1 cellular context compared by ENCODE assay signal in the genomic region with DNA sequence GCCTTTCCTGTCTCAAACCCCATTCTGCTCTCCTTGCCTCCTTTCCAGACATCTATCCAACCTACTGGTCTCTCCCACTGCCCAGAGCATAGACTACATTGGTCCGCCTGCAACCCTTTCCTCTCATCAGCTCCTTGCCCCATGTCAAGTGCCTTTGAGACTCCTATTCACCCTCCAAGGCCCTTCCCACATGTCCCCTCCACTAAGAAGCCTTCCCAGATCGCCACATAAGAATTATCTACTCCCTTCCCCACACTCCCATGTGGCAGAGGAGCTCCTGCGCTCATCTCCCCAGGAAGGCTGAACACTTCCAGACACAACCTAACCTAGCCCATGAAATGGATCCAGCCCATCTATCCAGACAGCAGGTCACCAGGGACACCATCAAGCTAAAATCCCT.
TF ChIP-seq lines count a peak whose summit lies in the region.

No MANE protein-coding gene starts in this region.

TF ChIP-seq in HepG2, 621 proteins besides CTCF, POLR2A, EP300 and RAD21:
- TF ChIP-seq, protein P1, sequence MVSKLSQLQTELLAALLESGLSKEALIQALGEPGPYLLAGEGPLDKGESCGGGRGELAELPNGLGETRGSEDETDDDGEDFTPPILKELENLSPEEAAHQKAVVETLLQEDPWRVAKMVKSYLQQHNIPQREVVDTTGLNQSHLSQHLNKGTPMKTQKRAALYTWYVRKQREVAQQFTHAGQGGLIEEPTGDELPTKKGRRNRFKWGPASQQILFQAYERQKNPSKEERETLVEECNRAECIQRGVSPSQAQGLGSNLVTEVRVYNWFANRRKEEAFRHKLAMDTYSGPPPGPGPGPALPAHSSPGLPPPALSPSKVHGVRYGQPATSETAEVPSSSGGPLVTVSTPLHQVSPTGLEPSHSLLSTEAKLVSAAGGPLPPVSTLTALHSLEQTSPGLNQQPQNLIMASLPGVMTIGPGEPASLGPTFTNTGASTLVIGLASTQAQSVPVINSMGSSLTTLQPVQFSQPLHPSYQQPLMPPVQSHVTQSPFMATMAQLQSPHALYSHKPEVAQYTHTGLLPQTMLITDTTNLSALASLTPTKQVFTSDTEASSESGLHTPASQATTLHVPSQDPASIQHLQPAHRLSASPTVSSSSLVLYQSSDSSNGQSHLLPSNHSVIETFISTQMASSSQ (IDR thresholded peaks at IDR 0.05; ENCODE audit: low read depth): no peak
- TF ChIP-seq, protein P1 (CRISPR knock-in tag; IDR thresholded peaks at IDR 0.05; ENCODE audit: borderline replicate concordance): no peak
- TF ChIP-seq ZNF543 (CRISPR knock-in tag; IDR thresholded peaks at IDR 0.05): 0 out of 2 replicates have a peak, but pooled peaks have one; percentile 7
- TF ChIP-seq KDM5A (IDR thresholded peaks at IDR 0.05; ENCODE audit: borderline replicate concordance, low read length): no peak
- no peak for TF ChIP-seq HHEX (CRISPR knock-in tag; IDR thresholded peaks at IDR 0.05)
- no peak for TF ChIP-seq ZFP90 (CRISPR knock-in tag; IDR thresholded peaks at IDR 0.05; ENCODE audit: borderline replicate concordance)
- TF ChIP-seq FIP1L1 (IDR thresholded peaks at IDR 0.05; ENCODE audit: borderline replicate concordance, insufficient read depth, low read depth, low read length): no peak
TF ChIP-seq in HepG2: peak in this region for 1.
